22 cellular contexts compared by ENCODE assay signal in the genomic region with DNA sequence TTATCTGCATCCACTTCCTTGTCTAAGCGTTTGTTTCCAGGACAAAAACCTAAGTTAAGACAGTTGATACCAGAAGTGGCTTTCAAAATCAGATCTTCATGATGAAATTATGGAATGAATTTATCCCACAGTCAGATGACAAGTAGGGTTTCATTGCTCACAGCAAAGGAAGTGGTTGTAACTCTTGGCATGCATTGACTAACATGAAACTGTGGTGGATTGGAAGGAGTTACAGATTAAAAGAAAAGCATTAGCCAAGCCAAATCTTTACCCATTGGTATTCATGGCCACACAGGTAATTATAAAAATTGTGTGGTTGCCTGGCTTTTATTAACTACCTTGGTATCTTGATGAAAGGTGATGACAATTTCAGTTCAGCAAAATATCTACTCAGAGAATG.
"Had no signal": no experiment of that assay in that cellular context is flagged by ENCODE, and none has a peak within 500 bp of the region (broad histone marks: within the 10 kb centered on the region; RNA-seq: fewer than 3 reads in every experiment).

No MANE protein-coding gene starts in this region.

- H3K27ac Mint-ChIP-seq: endodermal cell; naive thymus-derived CD4-positive, alpha-beta T cell; nephron progenitor cell; stimulated activated naive B cell treated with anti-CD40 and anti-IgM and Interleukin-4, amounts not matched to agents 10 μg/mL and 1 μg/mL and 100 μg/mL, for 72 hours; stimulated activated naive CD8-positive, alpha-beta T cell treated with anti-CD3 and anti-CD28 coated beads, Interleukin-15, amount 100 ng/mL, for 72 hours; type B pancreatic cell had no signal

- H3K9me3 ChIP-seq: colonic mucosa, right atrium auricular region, sigmoid colon had no signal

- ATAC-seq: heart left ventricle; left lobe of liver; naive thymus-derived CD4-positive, alpha-beta T cell; stimulated activated naive B cell treated with anti-CD40 and anti-IgM and Interleukin-4, amounts not matched to agents 10 μg/mL and 1 μg/mL and 100 μg/mL, for 72 hours; stimulated activated naive CD8-positive, alpha-beta T cell treated with anti-CD3 and anti-CD28 coated beads, Interleukin-15, amount 100 ng/mL, for 72 hours had no signal

- H3K27ac ChIP-seq: colonic mucosa, heart left ventricle, right atrium auricular region, sigmoid colon, skin epidermis had no signal

- H3K4me3 Mint-ChIP-seq: endodermal cell; naive thymus-derived CD4-positive, alpha-beta T cell; nephron progenitor cell; stimulated activated naive B cell treated with anti-CD40 and anti-IgM and Interleukin-4, amounts not matched to agents 10 μg/mL and 1 μg/mL and 100 μg/mL, for 72 hours; stimulated activated naive CD8-positive, alpha-beta T cell treated with anti-CD3 and anti-CD28 coated beads, Interleukin-15, amount 100 ng/mL, for 72 hours; type B pancreatic cell had no signal

- DNase-seq: colonic mucosa; dermis blood vessel endothelial cell; effector CD4-positive, alpha-beta T cell; endodermal cell; foreskin melanocyte; heart left ventricle; hippocampal formation; kidney glomerular epithelial cell; mammary epithelial cell; naive thymus-derived CD4-positive, alpha-beta T cell; nephron progenitor cell; posterior cingulate gyrus; sigmoid colon; stimulated activated CD4-positive, alpha-beta T cell treated with anti-CD3 and anti-CD28 coated beads, Interleukin-2, amount 100 ng/mL, for 24 hours; stimulated activated CD4-positive, alpha-beta T cell treated with anti-CD3 and anti-CD28 coated beads, Interleukin-4, amount 100 ng/mL, for 4 hours; stimulated activated naive B cell treated with anti-CD40 and anti-IgM and Interleukin-4, amounts not matched to agents 10 μg/mL and 1 μg/mL and 100 μg/mL, for 72 hours; stimulated activated naive CD8-positive, alpha-beta T cell treated with anti-CD3 and anti-CD28 coated beads, Interleukin-15, amount 100 ng/mL, for 72 hours; substantia nigra had no signal

- H3K36me3 Mint-ChIP-seq: naive thymus-derived CD4-positive, alpha-beta T cell; stimulated activated naive B cell treated with anti-CD40 and anti-IgM and Interleukin-4, amounts not matched to agents 10 μg/mL and 1 μg/mL and 100 μg/mL, for 72 hours; type B pancreatic cell had no signal

- H3K4me1 ChIP-seq: colonic mucosa, heart left ventricle, right atrium auricular region, sigmoid colon had no signal

- H3K4me3 ChIP-seq: colonic mucosa, heart left ventricle, right atrium auricular region, sigmoid colon, skin epidermis had no signal

- H3K9me3 Mint-ChIP-seq: endodermal cell, nephron progenitor cell, type B pancreatic cell had no signal

- H3K27me3 Mint-ChIP-seq: naive thymus-derived CD4-positive, alpha-beta T cell; stimulated activated naive B cell treated with anti-CD40 and anti-IgM and Interleukin-4, amounts not matched to agents 10 μg/mL and 1 μg/mL and 100 μg/mL, for 72 hours; stimulated activated naive CD8-positive, alpha-beta T cell treated with anti-CD3 and anti-CD28 coated beads, Interleukin-15, amount 100 ng/mL, for 72 hours; type B pancreatic cell had no signal

- H3K4me1 Mint-ChIP-seq: naive thymus-derived CD4-positive, alpha-beta T cell; nephron progenitor cell; stimulated activated naive B cell treated with anti-CD40 and anti-IgM and Interleukin-4, amounts not matched to agents 10 μg/mL and 1 μg/mL and 100 μg/mL, for 72 hours; stimulated activated naive CD8-positive, alpha-beta T cell treated with anti-CD3 and anti-CD28 coated beads, Interleukin-15, amount 100 ng/mL, for 72 hours had no signal

- H3K36me3 ChIP-seq: colonic mucosa, heart left ventricle, right atrium auricular region, sigmoid colon had no signal
